In the genomic region with DNA sequence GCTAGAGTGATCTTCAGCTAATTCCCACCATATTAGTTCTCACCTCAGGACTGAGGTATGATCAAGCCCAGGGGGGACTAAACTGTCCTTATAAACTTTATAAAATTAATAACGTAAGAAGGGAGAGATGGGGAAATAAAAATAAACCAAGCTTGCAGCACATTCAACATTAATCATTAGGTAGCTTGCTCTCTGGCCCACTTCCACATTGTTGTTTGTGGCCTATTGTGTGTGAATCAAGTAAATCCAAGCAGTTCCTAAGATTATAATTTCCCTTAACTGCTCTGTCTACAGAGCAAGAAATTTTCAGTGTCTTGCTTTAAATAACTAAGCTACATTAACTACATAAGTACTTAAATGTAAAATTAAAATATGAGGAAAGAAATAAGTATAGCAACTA, we compare ENCODE assay signal across 26 cellular contexts.
"Had no signal": no experiment of that assay in that cellular context is flagged by ENCODE, and none has a peak within 500 bp of the region (broad histone marks: within the 10 kb centered on the region; RNA-seq: fewer than 3 reads in every experiment).

No MANE protein-coding gene starts in this region.

- DNase-seq: activated CD4-positive, alpha-beta T cell treated with anti-CD3 and anti-CD28 coated beads, Interleukin-2, amount 50 U/mL, for 1 hour; activated CD8-positive, alpha-beta memory T cell treated with anti-CD3 and anti-CD28 coated beads, Interleukin-2, amount 10 ng/mL, durations not matched to agents 7 days and 5 days; activated CD8-positive, alpha-beta T cell treated with anti-CD3 and anti-CD28 coated beads for 36 hours; activated naive CD4-positive, alpha-beta T cell; activated T-cell treated with anti-CD3 and anti-CD28 coated beads for 4 hours; activated T-cell treated with anti-CD3 and anti-CD28 coated beads, Interleukin-2, amount 50 U/mL, for 72 hours; aorta; central memory CD4-positive, alpha-beta T cell; effector CD4-positive, alpha-beta T cell; foreskin keratinocyte; heart left ventricle; hypothalamus; immature natural killer cell; left ventricle myocardium inferior; naive B cell; nephron progenitor cell; right lobe of liver; stimulated activated CD4-positive, alpha-beta T cell treated with anti-CD3 and anti-CD28 coated beads, Interleukin-2, amount 100 ng/mL, for 48 hours; stimulated activated naive CD4-positive, alpha-beta T cell treated with Interleukin-2 at 50 U/mL for 16 hours; T-helper 17 cell; testis; transverse colon had no signal

- ATAC-seq: activated CD8-positive, alpha-beta memory T cell treated with anti-CD3 and anti-CD28 coated beads, Interleukin-2, amount 10 ng/mL, durations not matched to agents 7 days and 5 days; activated CD8-positive, alpha-beta T cell treated with anti-CD3 and anti-CD28 coated beads for 36 hours; activated naive CD4-positive, alpha-beta T cell treated with anti-CD3 and anti-CD28 coated beads, Interleukin-2, amount 50 U/mL, for 72 hours; activated T-cell treated with anti-CD3 and anti-CD28 coated beads, Interleukin-2, amount 50 U/mL, for 72 hours; foreskin keratinocyte; heart left ventricle; right lobe of liver; T-helper 17 cell; WTC11 had no signal

- H3K27me3 ChIP-seq: foreskin keratinocyte, heart left ventricle, neutrophil, right lobe of liver, testis, transverse colon had no signal

- H3K36me3 ChIP-seq: heart left ventricle, left ventricle myocardium inferior, neutrophil, right lobe of liver, transverse colon had no signal

- H3K4me3 ChIP-seq: heart left ventricle, left ventricle myocardium inferior, right lobe of liver, testis, transverse colon had no signal

- H3K9me3 ChIP-seq: heart left ventricle, left ventricle myocardium inferior, neutrophil, right lobe of liver, testis, transverse colon had no signal

- H3K27ac ChIP-seq: epithelial cell of prostate, foreskin keratinocyte, heart left ventricle, left ventricle myocardium inferior, neutrophil, right lobe of liver, testis, transverse colon had no signal
